Comparison of ENCODE assay signal across 24 cellular contexts in the genomic region with DNA sequence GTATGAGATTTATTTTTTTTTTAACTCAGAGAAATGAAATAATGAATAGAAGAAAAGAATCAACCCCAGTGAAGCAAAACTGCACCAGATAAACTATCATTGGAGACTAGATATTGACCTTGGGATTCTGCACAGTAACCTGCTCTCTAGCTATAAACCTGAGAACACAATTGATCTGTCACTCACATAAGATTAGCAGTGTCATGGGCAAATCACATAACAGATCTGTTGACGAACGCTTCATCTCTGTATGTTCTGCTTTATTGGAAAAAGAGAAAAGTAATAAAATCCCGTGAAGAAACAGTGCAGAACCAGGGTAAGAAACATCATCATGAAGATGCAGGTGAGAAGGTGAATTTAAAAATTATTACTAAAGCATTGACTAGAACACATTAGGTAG.
"Had no signal": no experiment of that assay in that cellular context is flagged by ENCODE, and none has a peak within 500 bp of the region (broad histone marks: within the 10 kb centered on the region; RNA-seq: fewer than 3 reads in every experiment).

No MANE protein-coding gene starts in this region.

- H3K27ac Mint-ChIP-seq: dendritic cell treated with granulocyte-macrophage colony-stimulating factor and Interleukin-4, amounts not matched to agents 40 ng/mL and 50 ng/mL, for 4 days; effector memory CD8-positive, alpha-beta T cell; endodermal cell had no signal

- H3K27ac ChIP-seq: colonic mucosa, coronary artery, dorsolateral prefrontal cortex, epithelial cell of prostate, esophagus muscularis mucosa, esophagus squamous epithelium, foreskin keratinocyte, gastrocnemius medialis, gastroesophageal sphincter, heart left ventricle, heart right ventricle had no signal

- H3K27me3 ChIP-seq: colonic mucosa, esophagus muscularis mucosa, esophagus squamous epithelium, foreskin keratinocyte, gastrocnemius medialis, gastroesophageal sphincter, heart left ventricle, heart right ventricle had no signal

- H3K4me3 Mint-ChIP-seq: dendritic cell treated with granulocyte-macrophage colony-stimulating factor and Interleukin-4, amounts not matched to agents 40 ng/mL and 50 ng/mL, for 4 days; effector memory CD8-positive, alpha-beta T cell; endodermal cell had no signal

- H3K27me3 Mint-ChIP-seq: dendritic cell treated with granulocyte-macrophage colony-stimulating factor and Interleukin-4, amounts not matched to agents 40 ng/mL and 50 ng/mL, for 4 days; effector memory CD8-positive, alpha-beta T cell had no signal

- H3K4me1 Mint-ChIP-seq: endodermal cell had no signal

- H3K4me3 ChIP-seq: colonic mucosa, coronary artery, dorsolateral prefrontal cortex, esophagus muscularis mucosa, esophagus squamous epithelium, gastrocnemius medialis, gastroesophageal sphincter, heart left ventricle, heart right ventricle had no signal

- DNase-seq: colonic mucosa; cortex of kidney; dermis blood vessel endothelial cell; dorsolateral prefrontal cortex; effector CD4-positive, alpha-beta T cell; effector CD8-positive, alpha-beta T cell; effector memory CD4-positive, alpha-beta T cell; effector memory CD8-positive, alpha-beta T cell; endodermal cell; erythroblast; esophagus squamous epithelium; foreskin fibroblast; foreskin keratinocyte; foreskin melanocyte; gastrocnemius medialis; glutamatergic neuron; head of caudate nucleus; heart left ventricle; heart right ventricle had no signal

- H3K9me3 ChIP-seq: colonic mucosa, esophagus squamous epithelium, gastrocnemius medialis, gastroesophageal sphincter had no signal

- H3K36me3 ChIP-seq: colonic mucosa, esophagus muscularis mucosa, esophagus squamous epithelium, gastrocnemius medialis, gastroesophageal sphincter, heart left ventricle, heart right ventricle had no signal
